In the genomic region with DNA sequence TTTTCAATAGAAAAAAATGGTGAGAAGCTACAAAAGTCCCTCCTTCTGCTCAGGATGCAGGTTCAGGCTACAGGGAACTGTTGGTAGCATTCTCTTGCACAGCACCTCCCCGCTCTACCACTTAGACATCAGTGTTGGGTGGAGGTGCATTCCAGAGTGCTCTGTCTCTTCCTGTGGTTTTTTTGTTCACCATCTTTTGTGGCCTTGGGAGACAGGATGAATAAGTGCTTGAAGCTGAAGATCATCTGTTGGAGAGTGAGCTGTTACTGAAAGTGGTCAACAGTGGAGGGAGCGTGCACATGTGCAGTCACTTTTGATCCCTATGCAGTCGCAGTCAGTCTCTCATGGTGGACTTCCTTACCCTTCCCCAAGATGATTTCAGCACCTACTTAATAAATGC, we compare ENCODE assay signal across 16 cellular contexts. TPM values are rescaled to one million over a fixed set of nuclear protein-coding genes. Genes with fewer than 3 reads are reported as not detected.
DNase-seq lines count a peak whose midpoint lies in the region; ATAC-seq and TF ChIP-seq lines count a peak whose summit lies in the region.
"Had no signal": no experiment of that assay in that cellular context is flagged by ENCODE, and none has a peak within 500 bp of the region (broad histone marks: within the 10 kb centered on the region; RNA-seq: fewer than 3 reads in every experiment).

No MANE protein-coding gene starts in this region.

- no peak overlapping the region for H3K4me2 ChIP-seq in DND-41 (ENCODE audit: insufficient read depth, low read length)
- H3K4me2 ChIP-seq in IMR-90 (ENCODE audit: low read depth, low read length): no peak overlapping the region
- no peak overlapping the region for H3K4me2 ChIP-seq in mesenchymal stem cell (ENCODE audit: low read length, poor library complexity, severe bottlenecking)

- dilution Hi-C loops in IMR-90 (cut with HindIII; ENCODE audit: low sequenced_read_pairs, unreplicated experiment): no loop called here

- TF ChIP-seq CTCF in DND-41 (IDR thresholded peaks at IDR 0.05; ENCODE audit: borderline replicate concordance, extremely low read depth, low read length, poor library complexity, severe bottlenecking): no peak
- no peak for TF ChIP-seq CTCF in IMR-90 (conservative IDR thresholded peaks at IDR 0.05; ENCODE audit: low read depth, low read length)
- no peak for TF ChIP-seq CTCF in astrocyte of the spinal cord (IDR thresholded peaks at IDR 0.05; ENCODE audit: low read depth, low read length)
- TF ChIP-seq CTCF in WERI-Rb-1 (IDR thresholded peaks at IDR 0.05; ENCODE audit: low read depth, low read length): no peak

- H3K9ac ChIP-seq in DND-41 (ENCODE audit: low read depth, low read length): no peak overlapping the region
- no peak overlapping the region for H3K9ac ChIP-seq in IMR-90 (ENCODE audit: low read depth, low read length)
- no peak overlapping the region for H3K9ac ChIP-seq in mesenchymal stem cell (ENCODE audit: low read length)

- H3K79me2 ChIP-seq in DND-41 (ENCODE audit: insufficient read depth, low read length): peaks cover 96% of the 10 kb centered on the region

- H3K23ac ChIP-seq in IMR-90 (ENCODE audit: low read depth, low read length): no peak overlapping the region
- no peak overlapping the region for H3K23ac ChIP-seq in mesenchymal stem cell (ENCODE audit: low read length in 2 of 2)

- H3K79me1 ChIP-seq in IMR-90 (ENCODE audit: low read depth in 1 of 2, low read length in 2 of 2) (peaks cover 20 to 39% of the 10 kb centered on the region in 2 experiments), mesenchymal stem cell (replicated peaks; ENCODE audit: low read length, poor library complexity, severe bottlenecking) (peaks cover 11% of the 10 kb centered on the region)

- H4K20me1 ChIP-seq in DND-41 (ENCODE audit: insufficient read depth, low read length) (peaks cover 44% of the 10 kb centered on the region), IMR-90 (ENCODE audit: insufficient read depth, low read length) (peaks cover 3% of the 10 kb centered on the region; the same call in 1 of the 2 replicates)

- H3K14ac ChIP-seq in IMR-90 (replicated peaks; ENCODE audit: low read depth, low read length) (no peak overlapping the region), mesenchymal stem cell (ENCODE audit: low read length in 2 of 2) (no peak overlapping the region)

- H2BK5ac ChIP-seq in IMR-90 (ENCODE audit: low read depth, low read length, poor library complexity, severe bottlenecking): peak overlapping the region; percentile 15
- no peak overlapping the region for H2BK5ac ChIP-seq in mesenchymal stem cell (ENCODE audit: low read depth, low read length, poor library complexity, severe bottlenecking)

- no peak overlapping the region for H3K56ac ChIP-seq in IMR-90 (ENCODE audit: extremely low read depth, insufficient read depth, low read length)

- H3K27me3 ChIP-seq in DND-41 (ENCODE audit: insufficient read depth, low read length, poor library complexity) (no peaks in the 10 kb centered on the region), IMR-90 (ENCODE audit: control insufficient read depth, insufficient read depth, low read length) (no peaks in the 10 kb centered on the region), mesenchymal stem cell (ENCODE audit: control insufficient read depth in 1 of 2, insufficient read depth in 1 of 2, low read length in 2 of 2) (no peaks in the 10 kb centered on the region), WERI-Rb-1 (ENCODE audit: insufficient read depth, low read depth, severe bottlenecking) (no peaks in the 10 kb centered on the region)
- H3K27me3 ChIP-seq: stomach had no signal

- peak; percentile 70; the same call in 2 of the 3 replicates for ATAC-seq in DND-41 (ENCODE audit: insufficient read depth, low read depth)
- ATAC-seq in IMR-90 (ENCODE audit: low read depth): peak; percentile 87
- ATAC-seq: activated T-cell treated with anti-CD3 and anti-CD28 coated beads, Interleukin-2, amount 50 U/mL, for 4 hours had no signal

- CTCF ChIA-PET in IMR-90 (lab: Yijun Ruan, JAX): interaction anchor here (0.6 to 1.5 kb wide), 3 partner anchors 9 to 238 kb away, joined by 3 to 4 read pairs (median 3); a partner anchor contains a TSS

- no peak overlapping the region for H2BK12ac ChIP-seq in mesenchymal stem cell (ENCODE audit: low read length in 2 of 2)

- no peak overlapping the region for H4K5ac ChIP-seq in IMR-90 (ENCODE audit: low read depth, low read length)

- H3K36me3 ChIP-seq in DND-41 (ENCODE audit: insufficient read depth, low read length) (no peaks in the 10 kb centered on the region), IMR-90 (ENCODE audit: control insufficient read depth, insufficient read depth, low read length) (no peaks in the 10 kb centered on the region; the same call in 1 of the 2 replicates), mesenchymal stem cell (ENCODE audit: control insufficient read depth in 1 of 2, insufficient read depth in 2 of 2, low read depth in 1 of 2, low read length in 2 of 2) (no peaks in the 10 kb centered on the region), WERI-Rb-1 (no peaks in the 10 kb centered on the region)
- H3K36me3 ChIP-seq: stomach had no signal

- H2AK5ac ChIP-seq in IMR-90 (ENCODE audit: low read depth, low read length): no peak overlapping the region
- H2AK5ac ChIP-seq in mesenchymal stem cell (ENCODE audit: low read length, severe bottlenecking): no peak overlapping the region

- DNase-seq in DND-41 (no peak), IMR-90 (peak; percentile 90), astrocyte of the spinal cord (ENCODE audit: low read depth, low spot score) (peak; percentile 88), mesenchymal stem cell (peak; percentile 81), WERI-Rb-1 (no peak), OCI-M1 (lab: John Stamatoyannopoulos, UW) (no peak), SIG-M5 treated with dmso at 0.1 percent for 504 hours (lab: John Stamatoyannopoulos, UW; ENCODE audit: unreplicated experiment) (no peak)
- no peak for DNase-seq in activated CD8-positive, alpha-beta memory T cell treated with anti-CD3 and anti-CD28 coated beads for 24 hours
- DNase-seq: activated CD4-positive, CD25-positive, alpha-beta regulatory T cell treated with anti-CD3 and anti-CD28 coated beads, Interleukin-2, amount 50 U/mL, for 72 hours; activated T-cell treated with anti-CD3 and anti-CD28 coated beads, Interleukin-2, amount 50 U/mL, for 4 hours; CD8-positive, alpha-beta memory T cell; NCI-H1417; NCI-H524; retina; SHP77 treated with DMSO at 0.1 percent for 48 hours; stomach had no signal

- intact Hi-C loops in IMR-90 (cut with micrococcal nuclease): loop anchor here (10.0 kb wide), 1 partner anchor 304 kb away; no protein-coding TSS in a partner anchor

- BruUV-seq in IMR-90 (replicated peaks; lab: Mats Ljungman, UMichigan): no TSS peak

- H3K27ac ChIP-seq in DND-41 (ENCODE audit: low read length) (no peak overlapping the region), IMR-90 (ENCODE audit: insufficient read depth, low read length) (no peak overlapping the region), mesenchymal stem cell (ENCODE audit: low read length, poor library complexity, severe bottlenecking) (no peak overlapping the region), WERI-Rb-1 (no peak overlapping the region)
- H3K27ac ChIP-seq: stomach had no signal

- H3K9me3 ChIP-seq in DND-41 (ENCODE audit: insufficient read depth, low read length, severe bottlenecking): no peaks in the 10 kb centered on the region
- H3K9me3 ChIP-seq in IMR-90 (ENCODE audit: control insufficient read depth, insufficient read depth, low read length): no peaks in the 10 kb centered on the region
- no peaks in the 10 kb centered on the region for H3K9me3 ChIP-seq in mesenchymal stem cell (ENCODE audit: control insufficient read depth, low read length)
- no peaks in the 10 kb centered on the region for H3K9me3 ChIP-seq in WERI-Rb-1 (ENCODE audit: severe bottlenecking)
- H3K9me3 ChIP-seq: stomach had no signal

- H2AK9ac ChIP-seq in IMR-90 (replicated peaks; ENCODE audit: low read depth, low read length, poor library complexity): no peak overlapping the region

- no peak overlapping the region for H2AFZ ChIP-seq in DND-41 (ENCODE audit: low read depth, low read length)
- peak overlapping the region; percentile 46 for H2AFZ ChIP-seq in IMR-90 (replicated peaks; ENCODE audit: low read length, poor library complexity)
- H2AFZ ChIP-seq in mesenchymal stem cell (ENCODE audit: low read depth, low read length): no peak overlapping the region

- H3K18ac ChIP-seq in IMR-90 (ENCODE audit: low read depth, low read length): no peak overlapping the region
- no peak overlapping the region for H3K18ac ChIP-seq in mesenchymal stem cell (ENCODE audit: low read depth in 1 of 2, low read length in 2 of 2)

- H3K4me1 ChIP-seq in DND-41 (ENCODE audit: insufficient read depth, low read length) (peaks cover 5% of the 10 kb centered on the region; the same call in 1 of the 2 replicates), IMR-90 (ENCODE audit: control insufficient read depth, insufficient read depth, low read length) (peaks cover 6% of the 10 kb centered on the region), mesenchymal stem cell (ENCODE audit: control insufficient read depth, insufficient read depth, low read depth, low read length) (no peaks in the 10 kb centered on the region)

- no CpG with 5 or more reads among the region's 3 CpGs for WGBS in IMR-90 (ENCODE audit: extremely low coverage in 2 of 2, insufficient read length in 1 of 2), 2 experiments
- 14% methylated on average over 1 of the region's 3 CpGs for WGBS in mesenchymal stem cell

- no peak overlapping the region for H3K4me3 ChIP-seq in DND-41 (ENCODE audit: low read depth in 1 of 2, low read length in 2 of 2)
- H3K4me3 ChIP-seq in IMR-90 (ENCODE audit: insufficient read depth, low read depth, low read length): no peak overlapping the region
- H3K4me3 ChIP-seq in astrocyte of the spinal cord (ENCODE audit: low read depth, low read length): no peak overlapping the region
- H3K4me3 ChIP-seq in mesenchymal stem cell (ENCODE audit: insufficient read depth in 1 of 2, low read depth in 1 of 2, low read length in 2 of 2): no peak overlapping the region
- H3K4me3 ChIP-seq in WERI-Rb-1 (ENCODE audit: low read depth, low read length): no peak overlapping the region
- H3K4me3 ChIP-seq: stomach had no signal

- H4K8ac ChIP-seq in IMR-90 (ENCODE audit: low read depth in 2 of 2, low read length in 2 of 2) (no peak overlapping the region), mesenchymal stem cell (ENCODE audit: low read length) (no peak overlapping the region)

- POLR2A ChIA-PET in IMR-90 (lab: Charles Lee; ENCODE audit: unreplicated experiment): no interaction called here

- TF ChIP-seq RAD21 in IMR-90 (IDR thresholded peaks at IDR 0.05; ENCODE audit: low read length): no peak

- H3K9me1 ChIP-seq in IMR-90 (ENCODE audit: insufficient read depth, low read length): 0 out of 2 replicates have a peak, but pooled peaks cover 3% of the 10 kb centered on the region

- 0 out of 2 replicates have a peak overlapping the region, but pooled peaks have one; percentile 2 for H3K4ac ChIP-seq in IMR-90 (ENCODE audit: low read depth, low read length)
- no peak overlapping the region for H3K4ac ChIP-seq in mesenchymal stem cell (ENCODE audit: low read depth in 1 of 2, low read length in 2 of 2)

- no peak overlapping the region for H2BK120ac ChIP-seq in IMR-90 (ENCODE audit: low read depth, low read length)
- no peak overlapping the region for H2BK120ac ChIP-seq in mesenchymal stem cell (ENCODE audit: low read depth, low read length)

- H4K91ac ChIP-seq in IMR-90 (ENCODE audit: insufficient read depth, low read depth, low read length): no peak overlapping the region
- H4K91ac ChIP-seq in mesenchymal stem cell (ENCODE audit: low read length): no peak overlapping the region

- in situ Hi-C loops in IMR-90 (cut with MboI; ENCODE audit: low sequenced_read_pairs): no loop called here
- in situ Hi-C loops in astrocyte of the spinal cord (cut with HindIII; ENCODE audit: low sequenced_read_pairs): no loop called here

- peak overlapping the region; percentile 14; the same call in 1 of the 2 replicates for H2BK20ac ChIP-seq in IMR-90 (ENCODE audit: low read depth, low read length)

- H2BK15ac ChIP-seq in IMR-90 (ENCODE audit: low read depth, low read length) (no peak overlapping the region), mesenchymal stem cell (ENCODE audit: low read depth, poor library complexity, severe bottlenecking) (no peak overlapping the region)

- TF ChIP-seq POLR2A in IMR-90 (IDR thresholded peaks at IDR 0.05; ENCODE audit: low read depth, low read length): no peak

RNA-seq across cellular contexts. Expression of a gene that starts 16.6 kb away (rescaled TPM):
- total RNA-seq in IMR-90 (2012; rRNA removed): 44.6 and 44.7 TPM in 2 replicates
- 21.2 and 22.7 TPM in 2 replicates for polyA plus RNA-seq in IMR-90 (2012; rRNA removed)
- polyA plus RNA-seq in IMR-90 (2012; cell fraction: cytosol; rRNA removed): 10.2 and 20.0 TPM in 2 replicates
- polyA plus RNA-seq in IMR-90 (2012; cell fraction: nucleus; rRNA removed; ENCODE audit: low replicate concordance): 22.0 and 45.5 TPM in 2 replicates
- 12.2 TPM for polyA plus RNA-seq in mesenchymal stem cell (2013, experiment 1 of 2)
- polyA plus RNA-seq in mesenchymal stem cell (2013, experiment 2 of 2): 11.2 TPM

Comparison
In these comparisons a context has a peak if more than half of its experiments do, and no peak if none do; other contexts are left out.
1. DNase-seq: peak in IMR-90 (single experiment), astrocyte of the spinal cord (single experiment) and mesenchymal stem cell (single experiment); none in DND-41 (single experiment), WERI-Rb-1 (single experiment), OCI-M1 (single experiment), activated CD8-positive, alpha-beta memory T cell treated with anti-CD3 and anti-CD28 coated beads for 24 hours (single experiment) and SIG-M5 treated with dmso at 0.1 percent for 504 hours (single experiment).